ENCODE assay signal across 8 cellular contexts in the genomic region with DNA sequence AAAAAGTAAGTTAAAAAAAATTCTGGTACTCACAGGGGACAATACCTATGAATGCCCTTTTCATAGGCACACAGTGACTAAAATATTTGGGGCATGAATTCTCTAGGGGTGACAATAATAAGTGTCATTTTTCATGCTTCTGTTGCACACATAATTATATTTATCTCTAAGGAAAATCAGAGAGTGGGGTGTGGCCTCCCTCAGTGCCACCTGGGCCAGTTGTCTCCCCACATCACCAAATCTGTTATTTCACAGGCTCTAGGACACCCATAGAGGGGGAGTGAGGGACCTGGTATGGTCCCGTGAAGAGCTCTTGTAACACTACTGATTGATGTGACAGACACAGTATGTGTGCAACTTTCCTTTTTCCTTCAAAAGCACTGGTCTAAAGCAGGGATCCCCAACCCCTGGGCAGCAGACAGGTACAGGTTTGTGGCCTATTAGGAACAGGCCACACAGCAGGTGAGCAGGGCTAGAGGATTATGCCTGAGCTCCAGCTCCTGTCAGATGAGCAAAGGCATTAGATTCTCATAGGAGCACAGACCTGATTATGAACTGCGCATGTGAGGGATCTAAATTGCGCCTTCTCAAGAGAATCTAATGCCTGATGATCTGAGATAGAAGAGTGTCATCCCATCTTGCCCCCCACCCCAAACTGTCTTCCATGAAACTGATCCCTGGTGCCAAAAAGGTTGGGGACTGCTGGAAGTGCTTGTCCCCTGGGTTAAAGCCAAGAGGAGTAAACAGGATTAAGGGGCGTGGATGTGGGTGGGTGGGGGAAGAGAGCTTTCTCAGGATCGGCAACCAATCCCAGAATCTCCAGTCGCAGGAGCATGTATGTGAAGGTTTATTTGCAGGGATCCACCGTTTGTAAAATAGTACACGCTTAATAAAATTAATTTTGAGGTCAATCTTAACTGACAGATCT.
DNase-seq lines count a peak whose midpoint lies in the region; ATAC-seq, FAIRE-seq and TF ChIP-seq lines count a peak whose summit lies in the region.

No MANE protein-coding gene starts in this region.

- peaks cover 11% of the 10 kb centered on the region for H3K36me3 Mint-ChIP-seq in stimulated activated effector memory CD8-positive, alpha-beta T cell treated with anti-CD3 and anti-CD28 coated beads, Interleukin-12 subunit alpha, Interleukin-12 subunit beta, amount 100 ng/mL, for 72 hours

- H3K27ac ChIP-seq in iPS DF 6.9 (ENCODE audit: low read length) = no peak overlapping the region

- ATAC-seq in stimulated activated effector memory CD8-positive, alpha-beta T cell treated with anti-CD3 and anti-CD28 coated beads, Interleukin-12 subunit alpha, Interleukin-12 subunit beta, amount 100 ng/mL, for 72 hours = no peak
- no peak for ATAC-seq in HG02642 (IDR thresholded peaks at IDR 0.05; ENCODE audit: poor library complexity, unreplicated experiment)
- no peak for ATAC-seq in GM19035 (IDR thresholded peaks at IDR 0.05; ENCODE audit: unreplicated experiment)
- no peak for ATAC-seq in GM18870 (IDR thresholded peaks at IDR 0.05; ENCODE audit: unreplicated experiment)

- H3K27ac Mint-ChIP-seq in stimulated activated effector memory CD8-positive, alpha-beta T cell treated with anti-CD3 and anti-CD28 coated beads, Interleukin-12 subunit alpha, Interleukin-12 subunit beta, amount 100 ng/mL, for 72 hours = peak overlapping the region; percentile 97

- no CpG with 5 or more reads among the region's 8 CpGs for WGBS in iPS DF 6.9 (ENCODE audit: insufficient coverage, insufficient read length)

- H3K36me3 ChIP-seq in adipocyte (ENCODE audit: control insufficient read depth, insufficient read depth, low read length, severe bottlenecking) (peaks cover 4% of the 10 kb centered on the region), iPS DF 6.9 (ENCODE audit: control insufficient read depth, insufficient read depth, low read length) (no peaks in the 10 kb centered on the region)

- peak overlapping the region; percentile 91 for H3K9ac ChIP-seq in adipocyte (ENCODE audit: low read length)

- no peaks in the 10 kb centered on the region for H3K27me3 ChIP-seq in adipocyte (replicated peaks; ENCODE audit: control insufficient read depth, insufficient read depth, low read length)
- no peaks in the 10 kb centered on the region for H3K27me3 ChIP-seq in iPS DF 6.9 (ENCODE audit: control insufficient read depth, insufficient read depth, low read length)

- H3K4me1 Mint-ChIP-seq in stimulated activated effector memory CD8-positive, alpha-beta T cell treated with anti-CD3 and anti-CD28 coated beads, Interleukin-12 subunit alpha, Interleukin-12 subunit beta, amount 100 ng/mL, for 72 hours = peaks cover 6% of the 10 kb centered on the region

- FAIRE-seq in D721Med (lab: Jason Lieb, UNC) = peak; percentile 81

- no peaks in the 10 kb centered on the region for H3K9me3 Mint-ChIP-seq in stimulated activated effector memory CD8-positive, alpha-beta T cell treated with anti-CD3 and anti-CD28 coated beads, Interleukin-12 subunit alpha, Interleukin-12 subunit beta, amount 100 ng/mL, for 72 hours

- no peak for DNase-seq in D721Med (ENCODE audit: insufficient read length, low spot score)
- peak; percentile 58 for DNase-seq in LoVo (ENCODE audit: low spot score)
- DNase-seq in adipocyte (ENCODE audit: low read depth) = peak; percentile 60
- no peak for DNase-seq in iPS DF 6.9 (ENCODE audit: low read depth, low spot score)
- DNase-seq in stimulated activated effector memory CD8-positive, alpha-beta T cell treated with anti-CD3 and anti-CD28 coated beads, Interleukin-12 subunit alpha, Interleukin-12 subunit beta, amount 100 ng/mL, for 72 hours (ENCODE audit: low spot score in 2 of 2) = peak in 1 of 2 donors; percentile 56

- H3K4me3 Mint-ChIP-seq in stimulated activated effector memory CD8-positive, alpha-beta T cell treated with anti-CD3 and anti-CD28 coated beads, Interleukin-12 subunit alpha, Interleukin-12 subunit beta, amount 100 ng/mL, for 72 hours = peak overlapping the region; percentile 83

- H3K4me3 ChIP-seq in adipocyte (ENCODE audit: low read length) = peak overlapping the region; percentile 85
- H3K4me3 ChIP-seq in iPS DF 6.9 (ENCODE audit: low read length) = peak overlapping the region; percentile 37; the same call in 1 of the 2 replicates

- H3K9me3 ChIP-seq in adipocyte (ENCODE audit: control insufficient read depth, low read length) (no peaks in the 10 kb centered on the region), iPS DF 6.9 (ENCODE audit: control insufficient read depth, insufficient read depth, low read length) (no peaks in the 10 kb centered on the region)

- peaks cover 9% of the 10 kb centered on the region for H3K4me1 ChIP-seq in adipocyte (ENCODE audit: control insufficient read depth, insufficient read depth, low read length)
- H3K4me1 ChIP-seq in iPS DF 6.9 (ENCODE audit: control insufficient read depth, insufficient read depth, low read length) = peaks cover 3% of the 10 kb centered on the region; the same call in 1 of the 2 replicates

- TF ChIP-seq CTCF in D721Med (IDR thresholded peaks at IDR 0.05; ENCODE audit: insufficient read depth, missing control alignments) = no peak

Comparison
In these comparisons a context has a peak if more than half of its experiments do, and no peak if none do; other contexts are left out.
1. DNase-seq: peak in LoVo (single experiment) and adipocyte (single experiment); none in D721Med (single experiment) and iPS DF 6.9 (single experiment).